In genomic region chr15:42042602-42043400, GRCh38 we compare ENCODE assay signal across 22 cellular contexts. TPM values are rescaled to one million over a fixed set of nuclear protein-coding genes. Genes with fewer than 3 reads are reported as not detected.
DNase-seq lines count a peak whose midpoint lies in the region; ATAC-seq, FAIRE-seq and TF ChIP-seq lines count a peak whose summit lies in the region.
"Had no signal": no experiment of that assay in that cellular context is flagged by ENCODE, and none has a peak within 500 bp of the region (broad histone marks: within the 10 kb centered on the region; RNA-seq: fewer than 3 reads in every experiment).

No MANE protein-coding gene starts in this region.

- H3K4me3 ChIP-seq in right cardiac atrium (ENCODE audit: low read length) (no peak overlapping the region), GM12878 (no peak overlapping the region)

- POLR2A ChIA-PET in GM12878 (lab: Charles Lee), result interaction anchor here (0.9 kb wide), 1 partner anchor 8 kb away, joined by 3 read pairs; no protein-coding TSS in a partner anchor

- in situ Hi-C loops in GM12878 (cut with MboI), result no loop called here

- H3K27me3 ChIP-seq in right cardiac atrium (ENCODE audit: control insufficient read depth, insufficient read depth) (no peaks in the 10 kb centered on the region), GM12878 (replicated peaks in 1 of 2; ENCODE audit: control insufficient read depth in 2 of 2, insufficient read depth in 2 of 2, low read length in 1 of 2) (no peaks in the 10 kb centered on the region)

- 88% methylated on average over 5 of the region's 5 CpGs for WGBS in right cardiac atrium
- 41% methylated on average over 5 of the region's 5 CpGs for WGBS in GM12878 (ENCODE audit: insufficient coverage, insufficient replicate concordance, low lambda C conversion rate, missing lambda C conversion rate)

- H4K20me1 ChIP-seq in GM12878 (ENCODE audit: control insufficient read depth, insufficient read depth), result no peaks in the 10 kb centered on the region

- RAD21 ChIA-PET in GM12878 (lab: Charles Lee; ENCODE audit: unreplicated experiment), result no interaction called here

- no peaks in the 10 kb centered on the region for H3K9me3 ChIP-seq in right cardiac atrium (ENCODE audit: control insufficient read depth, low read length)
- no peaks in the 10 kb centered on the region for H3K9me3 ChIP-seq in GM12878 (replicated peaks; ENCODE audit: control insufficient read depth, insufficient read depth, low read length)

- H3K4me1 ChIP-seq in right cardiac atrium (ENCODE audit: control insufficient read depth, insufficient read depth, low read length), result no peaks in the 10 kb centered on the region
- H3K4me1 ChIP-seq in GM12878 (ENCODE audit: control insufficient read depth, insufficient read depth, low read length), result no peaks in the 10 kb centered on the region

- peak; percentile 18 for FAIRE-seq in GM12878 (lab: Jason Lieb, UNC)
- FAIRE-seq: RCC 7860 had no signal

- ATAC-seq in Right ventricle myocardium superior (ENCODE audit: poor library complexity) (no peak), right cardiac atrium (no peak), GM12878 (no peak), left lobe of liver (no peak), HG03457 (IDR thresholded peaks at IDR 0.05; ENCODE audit: unreplicated experiment) (no peak)

- no peak overlapping the region for H3K4me2 ChIP-seq in GM12878 (ENCODE audit: control insufficient read depth, insufficient read depth)

- CTCF ChIA-PET in GM12878 (lab: Yijun Ruan, JAX), result interaction anchor here (0.5 to 1.0 kb wide), 4 partner anchors 54 to 868 kb away, joined by 3 read pairs; no protein-coding TSS in a partner anchor

- H3K79me2 ChIP-seq in GM12878 (ENCODE audit: control insufficient read depth, insufficient read depth, low read length), result no peaks in the 10 kb centered on the region

- no peak overlapping the region for H3K9ac ChIP-seq in GM12878 (ENCODE audit: control insufficient read depth, insufficient read depth, low read length)

- no peak for TF ChIP-seq EP300 in GM12878 (IDR thresholded peaks at IDR 0.05; ENCODE audit: borderline replicate concordance in 1 of 2, control insufficient read depth in 1 of 2, low read depth in 2 of 2, low read length in 2 of 2)

- SMC1A ChIA-PET in GM12878 (lab: Charles Lee; ENCODE audit: uncharacterized antibody, unreplicated experiment), result interaction anchor here (0.9 to 2.1 kb wide), 3 partner anchors 9 to 53 kb away, joined by 3 to 8 read pairs (median 5); no protein-coding TSS in a partner anchor

- no peak for TF ChIP-seq RAD21 in GM12878 (IDR thresholded peaks at IDR 0.05; ENCODE audit: insufficient read depth, low read depth, low read length)

- no peaks in the 10 kb centered on the region for H3K36me3 ChIP-seq in GM12878 (ENCODE audit: control insufficient read depth in 2 of 2, insufficient read depth in 2 of 2, low read length in 1 of 2)

- TF ChIP-seq POLR2A in GM12878 (IDR thresholded peaks at IDR 0.05; ENCODE audit: low read depth, low read length), result no peak

- intact Hi-C loops in Right ventricle myocardium superior (cut with DNase I) (no loop called here), right cardiac atrium (cut with DNase I) (no loop called here), GM12878 (cut with micrococcal nuclease; ENCODE audit: unreplicated experiment) (no loop called here)

- no peak overlapping the region for H2AFZ ChIP-seq in GM12878 (ENCODE audit: control insufficient read depth, low read depth, low read length)

- TF ChIP-seq CTCF in GM12878 (IDR thresholded peaks at IDR 0.05 in 2 of 3, conservative IDR thresholded peaks at IDR 0.05 in 1 of 3; ENCODE audit: control insufficient read depth in 2 of 3, extremely low read depth in 1 of 3, insufficient read depth in 1 of 3, low read depth in 3 of 3, low read length in 3 of 3), result no peak

- BruUV-seq in GM12878 (replicated peaks; lab: Mats Ljungman, UMichigan), result no TSS peak

- no peak overlapping the region for H3K27ac ChIP-seq in right cardiac atrium (ENCODE audit: low read length)
- no peak overlapping the region for H3K27ac ChIP-seq in GM12878 (ENCODE audit: control insufficient read depth, insufficient read depth)
- H3K27ac ChIP-seq: C4-2B had no signal

- DNase-seq in Right ventricle myocardium superior (peak; percentile 10), right cardiac atrium (no peak), GM12878 (ENCODE audit: low read depth, low spot score) (no peak), left lobe of liver (ENCODE audit: low spot score) (peak; percentile 21), DMS114 treated with DMSO at 0.1 percent for 48 hours (lab: John Stamatoyannopoulos, UW; ENCODE audit: unreplicated experiment) (no peak)
- no peak for DNase-seq in effector CD4-positive, alpha-beta T cell
- DNase-seq: DMS153, EL, Kasumi-1, MM.1S, NCI-H1092 treated with DMSO at 0.1 percent for 48 hours, NCI-H1694 treated with DMSO at 0.1 percent for 48 hours, NCI-H226, NCI-H526, SHP77 treated with DMSO at 0.1 percent for 48 hours had no signal

TF ChIP-seq in GM12878, 131 proteins besides CTCF, POLR2A, EP300 and RAD21 (continues in another document):
- TF ChIP-seq, protein P1, sequence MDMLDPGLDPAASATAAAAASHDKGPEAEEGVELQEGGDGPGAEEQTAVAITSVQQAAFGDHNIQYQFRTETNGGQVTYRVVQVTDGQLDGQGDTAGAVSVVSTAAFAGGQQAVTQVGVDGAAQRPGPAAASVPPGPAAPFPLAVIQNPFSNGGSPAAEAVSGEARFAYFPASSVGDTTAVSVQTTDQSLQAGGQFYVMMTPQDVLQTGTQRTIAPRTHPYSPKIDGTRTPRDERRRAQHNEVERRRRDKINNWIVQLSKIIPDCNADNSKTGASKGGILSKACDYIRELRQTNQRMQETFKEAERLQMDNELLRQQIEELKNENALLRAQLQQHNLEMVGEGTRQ (IDR thresholded peaks at IDR 0.05; ENCODE audit: borderline replicate concordance, low read depth, low read length), result no peak
- TF ChIP-seq NRF1 (conservative IDR thresholded peaks at IDR 0.05; ENCODE audit: low read depth, low read length), result no peak
- TF ChIP-seq POLR2AphosphoS2 (IDR thresholded peaks at IDR 0.05; ENCODE audit: low read depth, low read length), result no peak
- TF ChIP-seq SIN3A (IDR thresholded peaks at IDR 0.05; ENCODE audit: low read depth, low read length), result no peak
- TF ChIP-seq E2F4 (IDR thresholded peaks at IDR 0.05; ENCODE audit: low read depth, low read length), result no peak
- TF ChIP-seq ESRRA (IDR thresholded peaks at IDR 0.05; ENCODE audit: low read length), result no peak
- no peak for TF ChIP-seq ZSCAN29 (IDR thresholded peaks at IDR 0.05)
- TF ChIP-seq MEF2B (IDR thresholded peaks at IDR 0.05; ENCODE audit: partially characterized antibody, poor library complexity, severe bottlenecking), result no peak

RNA-seq across cellular contexts. Expression of gene PLA2G4E, which starts 22.0 kb away (rescaled TPM):
- total RNA-seq in Right ventricle myocardium superior, result not detected
- under 1 TPM; 0.06 to 0.26 (median 0.13) TPM for total RNA-seq in right cardiac atrium
- 0.07 TPM for polyA plus RNA-seq in right cardiac atrium
- total RNA-seq in GM12878 (2013; cell fraction: nucleolus; rRNA removed), result 0.07 and 0.46 TPM in 2 replicates
- total RNA-seq in GM12878 (2014; rRNA removed), result 0.06 TPM in 1 of 2 replicates, not detected in the other
- 0.05 TPM in 1 of 2 replicates, not detected in the other for total RNA-seq in GM12878 (2014; rRNA removed; fragmentation: Illumina TruSeq; extraction: Trizol)
- total RNA-seq in GM12878 (2021), result 0.05 and 0.11 TPM in 2 replicates
- not detected for polyA plus RNA-seq in GM12878 (2011; ENCODE audit: low read depth)
- 0.07 TPM in 2 replicates for polyA plus RNA-seq in GM12878 (2011; rRNA removed)
- 0.07 and 0.10 TPM in 2 replicates for polyA plus RNA-seq in GM12878 (2011; cell fraction: cytosol; rRNA removed)
- polyA plus RNA-seq in GM12878 (2011; cell fraction: nucleus; rRNA removed), result 0.21 and 0.28 TPM in 2 replicates
- polyA plus RNA-seq in GM12878 (2012), result 0.06 TPM in 1 of 2 replicates, not detected in the other
- polyA plus RNA-seq in GM12878 (2014; fragmentation: Illumina TruSeq; extraction: Trizol), result 0.06 TPM in 1 of 2 replicates, not detected in the other
- polyA plus RNA-seq in GM12878 (2014; fragmentation: Nextera tagmentation; extraction: Ambion mirVana), result not detected
- 0.15 and 0.32 TPM in 2 replicates for polyA plus RNA-seq in GM12878 (2014; rRNA removed)
- not detected for polyA plus RNA-seq in GM12878 (2016; fragmentation: Nextera tagmentation; extraction: Ambion mirVana)
- polyA minus RNA-seq in GM12878 (2011; rRNA and poly(A)+ RNA removed), result 0.10 and 0.37 TPM in 2 replicates
- not detected in 2 replicates for polyA minus RNA-seq in GM12878 (2011; cell fraction: cytosol; rRNA and poly(A)+ RNA removed)
- polyA minus RNA-seq in GM12878 (2011; cell fraction: nucleus; rRNA and poly(A)+ RNA removed), result not detected in 2 replicates
- not detected for total RNA-seq in left lobe of liver
- total RNA-seq: A673, H4, HT1080 had no signal
- polyA plus RNA-seq: IgD-negative memory B cell had no signal

RNA-seq across cellular contexts. Expression of gene PLA2G4D, which starts 51.6 kb away (rescaled TPM):
- not detected for total RNA-seq in Right ventricle myocardium superior
- not detected for total RNA-seq in right cardiac atrium
- not detected for polyA plus RNA-seq in right cardiac atrium
- not detected in 2 replicates for total RNA-seq in GM12878 (2013; cell fraction: nucleolus; rRNA removed)
- total RNA-seq in GM12878 (2014; rRNA removed), result not detected in 2 replicates
- total RNA-seq in GM12878 (2014; rRNA removed; fragmentation: Illumina TruSeq; extraction: Trizol), result not detected in 2 replicates
- not detected in 2 replicates for total RNA-seq in GM12878 (2021)
- not detected for polyA plus RNA-seq in GM12878 (2011; ENCODE audit: low read depth)
- 0.03 TPM in 1 of 2 replicates, not detected in the other for polyA plus RNA-seq in GM12878 (2011; rRNA removed)
- polyA plus RNA-seq in GM12878 (2011; cell fraction: cytosol; rRNA removed), result 0.02 TPM in 1 of 2 replicates, not detected in the other
- polyA plus RNA-seq in GM12878 (2011; cell fraction: nucleus; rRNA removed), result 0.06 TPM in 1 of 2 replicates, not detected in the other
- polyA plus RNA-seq in GM12878 (2012), result not detected in 2 replicates
- not detected in 2 replicates for polyA plus RNA-seq in GM12878 (2014; fragmentation: Illumina TruSeq; extraction: Trizol)
- polyA plus RNA-seq in GM12878 (2014; fragmentation: Nextera tagmentation; extraction: Ambion mirVana), result not detected
- polyA plus RNA-seq in GM12878 (2014; rRNA removed), result 0.06 TPM in 1 of 2 replicates, not detected in the other
- not detected for polyA plus RNA-seq in GM12878 (2016; fragmentation: Nextera tagmentation; extraction: Ambion mirVana)
- not detected in 2 replicates for polyA minus RNA-seq in GM12878 (2011; rRNA and poly(A)+ RNA removed)
- polyA minus RNA-seq in GM12878 (2011; cell fraction: cytosol; rRNA and poly(A)+ RNA removed), result not detected in 2 replicates
- polyA minus RNA-seq in GM12878 (2011; cell fraction: nucleus; rRNA and poly(A)+ RNA removed), result not detected in 2 replicates
- total RNA-seq in left lobe of liver, result not detected
- total RNA-seq: A673, H4, HT1080 had no signal
- polyA plus RNA-seq: IgD-negative memory B cell had no signal

Comparison
In these comparisons a context has a peak if more than half of its experiments do, and no peak if none do; other contexts are left out.
1. DNase-seq: peak in Right ventricle myocardium superior (single experiment) and left lobe of liver (single experiment); none in right cardiac atrium (0 of 3), GM12878 (single experiment), DMS114 treated with DMSO at 0.1 percent for 48 hours (single experiment) and effector CD4-positive, alpha-beta T cell (single experiment).